20 cellular contexts compared by ENCODE assay signal in the genomic region with DNA sequence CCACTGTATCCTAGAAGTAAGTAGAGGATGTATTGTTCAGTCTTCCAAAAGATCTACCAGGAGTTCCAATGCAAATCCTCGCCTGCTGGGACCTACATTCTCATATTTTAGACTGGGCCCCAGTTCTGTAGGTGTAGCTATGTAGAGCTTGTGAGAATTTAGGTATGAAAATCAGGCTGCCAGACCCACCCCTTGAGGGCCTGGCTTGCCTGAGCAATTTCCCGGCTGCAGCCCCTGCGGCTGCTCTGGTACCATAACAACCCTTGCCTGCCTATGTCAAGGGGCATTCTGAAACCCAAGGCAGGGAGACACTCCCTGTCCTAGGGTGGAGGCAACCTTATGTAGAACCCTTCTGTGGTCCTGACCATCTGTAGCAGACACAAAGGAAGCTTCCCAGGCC. TPM values are rescaled to one million over a fixed set of nuclear protein-coding genes. Genes with fewer than 3 reads are reported as not detected.
"Had no signal": no experiment of that assay in that cellular context is flagged by ENCODE, and none has a peak within 500 bp of the region (broad histone marks: within the 10 kb centered on the region; RNA-seq: fewer than 3 reads in every experiment).

No MANE protein-coding gene starts in this region.

- DNase-seq: MG63, NCI-H1092 treated with DMSO at 0.1 percent for 48 hours, NCI-H1436, NCI-H187, NCI-H2029, NCI-H2081 treated with DMSO at 0.1 percent for 48 hours, NCI-H2171, NCI-H226, NCI-H446, NCI-H510A, NCI-H524 treated with DMSO at 0.1 percent for 48 hours, NCI-H69, NCI-H774, SHP77 had no signal

- H3K4me3 ChIP-seq: MG63, SJSA1, SK-N-MC had no signal

- H3K36me3 ChIP-seq: MG63, SJSA1 had no signal

- H3K9me3 ChIP-seq: MG63, SJSA1 had no signal

- H3K27me3 ChIP-seq: MG63, SJSA1 had no signal

- H3K27ac ChIP-seq: RWPE1, SJSA1, SK-N-MC had no signal

- ATAC-seq: Panc1 had no signal

- H3K4me1 ChIP-seq: SJSA1 had no signal

RNA-seq across cellular contexts. Expression of gene VTCN1, which starts 28.5 kb away (rescaled TPM):
- total RNA-seq: HT-29, LHCN-M2, SJSA1 had no signal
